ENCODE assay signal across 14 cellular contexts in the genomic region with DNA sequence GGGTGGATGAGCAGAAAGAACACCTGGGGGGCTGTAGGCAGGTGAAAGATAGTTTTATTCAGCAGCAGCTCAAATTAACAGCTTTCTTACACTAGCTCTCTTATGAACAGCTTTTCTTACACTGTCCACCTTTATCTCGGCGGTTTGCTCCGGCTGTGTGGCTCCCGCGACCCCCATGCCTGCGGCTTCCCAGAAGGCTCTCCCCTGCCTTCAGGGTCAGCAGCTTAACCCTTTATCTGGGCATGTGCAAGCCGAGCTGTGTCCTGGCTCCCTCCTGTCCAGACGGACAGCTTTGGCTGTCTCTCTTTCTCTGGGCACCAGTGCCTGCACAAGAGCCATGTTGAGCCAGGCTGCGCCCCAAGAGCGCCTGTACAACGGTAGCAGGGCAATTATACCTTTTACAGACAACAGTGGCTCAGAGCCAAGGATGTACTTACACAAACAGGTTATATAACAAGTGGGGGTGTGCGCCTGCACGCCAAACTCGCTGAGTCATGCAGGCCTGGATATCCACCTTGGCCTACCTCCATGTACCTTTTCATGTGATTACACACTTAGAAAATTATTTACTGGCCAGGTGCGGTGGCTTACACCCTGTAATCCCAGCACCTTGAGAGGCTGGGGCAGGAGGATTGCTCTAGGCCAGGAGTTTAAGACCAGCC. TPM values are rescaled to one million over a fixed set of nuclear protein-coding genes. Genes with fewer than 3 reads are reported as not detected.
DNase-seq lines count a peak whose midpoint lies in the region; ATAC-seq, FAIRE-seq and TF ChIP-seq lines count a peak whose summit lies in the region.
"Had no signal": no experiment of that assay in that cellular context is flagged by ENCODE, and none has a peak within 500 bp of the region (broad histone marks: within the 10 kb centered on the region; RNA-seq: fewer than 3 reads in every experiment).

No MANE protein-coding gene starts in this region.

- intact Hi-C loops in HepG2 (cut with micrococcal nuclease; ENCODE audit: unreplicated experiment): no loop called here
- intact Hi-C loops in activated CD8-positive, alpha-beta T cell treated with anti-CD3 and anti-CD28 coated beads for 36 hours (cut with micrococcal nuclease): no loop called here

- H3K4me3 Mint-ChIP-seq in activated CD8-positive, alpha-beta T cell treated with anti-CD3 and anti-CD28 coated beads for 36 hours: no peak overlapping the region
- no peak overlapping the region for H3K4me3 Mint-ChIP-seq in activated CD8-positive, alpha-beta memory T cell treated with anti-CD3 and anti-CD28 coated beads, Interleukin-2, amount 10 ng/mL, durations not matched to agents 7 days and 5 days
- H3K4me3 Mint-ChIP-seq: natural killer cell had no signal

- peak; percentile 20 for DNase-seq in BE2C
- peak; percentile 32 for DNase-seq in NB4 (ENCODE audit: low read depth)
- no peak for DNase-seq in HepG2 (ENCODE audit: low spot score)
- DNase-seq in NCI-H446 treated with DMSO at 0.1 percent for 48 hours (lab: John Stamatoyannopoulos, UW): no peak
- DNase-seq in activated CD8-positive, alpha-beta T cell treated with anti-CD3 and anti-CD28 coated beads for 36 hours: no peak
- DNase-seq in activated CD8-positive, alpha-beta memory T cell treated with anti-CD3 and anti-CD28 coated beads, Interleukin-2, amount 10 ng/mL, durations not matched to agents 7 days and 5 days: no peak
- DNase-seq: central memory CD4-positive, alpha-beta T cell; GF-D8; natural killer cell; SHP77 treated with DMSO at 0.1 percent for 48 hours had no signal

- no TSS peak for BruUV-seq in HepG2 (replicated peaks; lab: Mats Ljungman, UMichigan)

- H3K36me3 ChIP-seq in BE2C (peaks cover 19% of the 10 kb centered on the region), HepG2 (replicated peaks in 1 of 2; ENCODE audit: control insufficient read depth in 1 of 2, insufficient read depth in 2 of 2, low read length in 2 of 2) (peaks cover 6 to 20% of the 10 kb centered on the region in 2 experiments; a peak in 4 of 5 replicates)

- H3K27ac ChIP-seq in VCaP (peak overlapping the region; percentile 22), HepG2 (ENCODE audit: extremely low read length, insufficient read depth, low read length) (no peak overlapping the region)
- H3K27ac ChIP-seq: vagina had no signal

- TF ChIP-seq EP300 in HepG2 (IDR thresholded peaks at IDR 0.05; ENCODE audit: low read depth in 2 of 2, low read length in 2 of 2): no peak
- no peak for TF ChIP-seq EP300 in HepG2 (CRISPR knock-in tag; IDR thresholded peaks at IDR 0.05; ENCODE audit: borderline replicate concordance)

- H2AFZ ChIP-seq in HepG2 (ENCODE audit: low read length): no peak overlapping the region

- H3K79me2 ChIP-seq in HepG2 (ENCODE audit: insufficient read depth, low read length): no peaks in the 10 kb centered on the region

- ATAC-seq in HepG2: no peak
- ATAC-seq in HG03460 (IDR thresholded peaks at IDR 0.05; ENCODE audit: unreplicated experiment): no peak
- no peak for ATAC-seq in activated CD8-positive, alpha-beta T cell treated with anti-CD3 and anti-CD28 coated beads for 36 hours
- ATAC-seq in activated CD8-positive, alpha-beta memory T cell treated with anti-CD3 and anti-CD28 coated beads, Interleukin-2, amount 10 ng/mL, durations not matched to agents 7 days and 5 days: no peak
- ATAC-seq: natural killer cell had no signal

- POLR2A ChIA-PET in HepG2 (lab: Yijun Ruan, JAX): no interaction called here
- POLR2A ChIA-PET in activated CD8-positive, alpha-beta T cell treated with anti-CD3 and anti-CD28 coated beads for 36 hours (lab: Charles Lee): no interaction called here

- no peak overlapping the region for H3K9ac ChIP-seq in HepG2 (ENCODE audit: insufficient read depth, low read depth, low read length)

- CTCF ChIA-PET in HepG2 (lab: Yijun Ruan, JAX; ENCODE audit: low intra/inter-chr PET ratio, low total read pairs): no interaction called here
- CTCF ChIA-PET in activated CD8-positive, alpha-beta T cell treated with anti-CD3 and anti-CD28 coated beads for 36 hours (lab: Charles Lee): interaction anchor here (2.1 kb wide), 1 partner anchor 70 kb away, joined by 4 read pairs; no protein-coding TSS in a partner anchor
- CTCF ChIA-PET in activated CD8-positive, alpha-beta memory T cell treated with anti-CD3 and anti-CD28 coated beads, Interleukin-2, amount 10 ng/mL, durations not matched to agents 7 days and 5 days (lab: Charles Lee): no interaction called here

- no peak for TF ChIP-seq RAD21 in HepG2 (CRISPR knock-in tag; IDR thresholded peaks at IDR 0.05)

- no peaks in the 10 kb centered on the region for H4K20me1 ChIP-seq in HepG2 (ENCODE audit: insufficient read depth, low read length)

- 97% methylated on average over 8 of the region's 15 CpGs for WGBS in HepG2 (ENCODE audit: low lambda C conversion rate)

- no peaks in the 10 kb centered on the region for H3K27me3 Mint-ChIP-seq in activated CD8-positive, alpha-beta T cell treated with anti-CD3 and anti-CD28 coated beads for 36 hours
- H3K27me3 Mint-ChIP-seq in activated CD8-positive, alpha-beta memory T cell treated with anti-CD3 and anti-CD28 coated beads, Interleukin-2, amount 10 ng/mL, durations not matched to agents 7 days and 5 days: no peaks in the 10 kb centered on the region

- no peak overlapping the region for H3K27ac Mint-ChIP-seq in activated CD8-positive, alpha-beta T cell treated with anti-CD3 and anti-CD28 coated beads for 36 hours
- H3K27ac Mint-ChIP-seq in activated CD8-positive, alpha-beta memory T cell treated with anti-CD3 and anti-CD28 coated beads, Interleukin-2, amount 10 ng/mL, durations not matched to agents 7 days and 5 days: no peak overlapping the region
- H3K27ac Mint-ChIP-seq: natural killer cell had no signal

- no peak for TF ChIP-seq CTCF in BE2C (IDR thresholded peaks at IDR 0.05; ENCODE audit: low read depth, low read length)
- TF ChIP-seq CTCF in NB4 (IDR thresholded peaks at IDR 0.05; ENCODE audit: low read depth, low read length): no peak
- TF ChIP-seq CTCF in VCaP (conservative IDR thresholded peaks at IDR 0.05): no peak
- no peak for TF ChIP-seq CTCF in HepG2 (CRISPR knock-in tag; IDR thresholded peaks at IDR 0.05)
- TF ChIP-seq CTCF in activated CD8-positive, alpha-beta T cell treated with anti-CD3 and anti-CD28 coated beads for 36 hours (IDR thresholded peaks at IDR 0.05): no peak

- no peaks in the 10 kb centered on the region for H3K9me3 Mint-ChIP-seq in activated CD8-positive, alpha-beta T cell treated with anti-CD3 and anti-CD28 coated beads for 36 hours
- H3K9me3 Mint-ChIP-seq in activated CD8-positive, alpha-beta memory T cell treated with anti-CD3 and anti-CD28 coated beads, Interleukin-2, amount 10 ng/mL, durations not matched to agents 7 days and 5 days (ENCODE audit: low read depth): no peaks in the 10 kb centered on the region
- H3K9me3 Mint-ChIP-seq: natural killer cell had no signal

- H3K4me1 Mint-ChIP-seq in activated CD8-positive, alpha-beta T cell treated with anti-CD3 and anti-CD28 coated beads for 36 hours (ENCODE audit: low read depth): no peaks in the 10 kb centered on the region
- no peaks in the 10 kb centered on the region for H3K4me1 Mint-ChIP-seq in activated CD8-positive, alpha-beta memory T cell treated with anti-CD3 and anti-CD28 coated beads, Interleukin-2, amount 10 ng/mL, durations not matched to agents 7 days and 5 days
- H3K4me1 Mint-ChIP-seq: natural killer cell had no signal

- FAIRE-seq in HepG2 (lab: Jason Lieb, UNC): no peak

- H3K4me3 ChIP-seq in BE2C (ENCODE audit: low read depth, low read length) (no peak overlapping the region), NB4 (ENCODE audit: low read depth, low read length) (no peak overlapping the region), HepG2 (replicated peaks in 1 of 3; ENCODE audit: insufficient read depth in 1 of 3, low read depth in 2 of 3, low read length in 3 of 3) (no peak overlapping the region)
- H3K4me3 ChIP-seq: vagina had no signal

- H3K9me3 ChIP-seq in BE2C (no peaks in the 10 kb centered on the region), HepG2 (ENCODE audit: low read length) (no peaks in the 10 kb centered on the region)
- H3K9me3 ChIP-seq: vagina had no signal

- H3K27me3 ChIP-seq in BE2C: no peaks in the 10 kb centered on the region
- H3K27me3 ChIP-seq in HepG2 (ENCODE audit: control insufficient read depth in 1 of 2, insufficient read depth in 2 of 2, low read length in 2 of 2): no peaks in the 10 kb centered on the region
- H3K27me3 ChIP-seq: vagina had no signal

- TF ChIP-seq POLR2A in NB4 (IDR thresholded peaks at IDR 0.05; ENCODE audit: extremely low read depth, insufficient read length): no peak
- no peak for TF ChIP-seq POLR2A in HepG2 (IDR thresholded peaks at IDR 0.05; ENCODE audit: insufficient read depth in 1 of 2, low read depth in 2 of 2, low read length in 2 of 2)

- peaks cover 14% of the 10 kb centered on the region for H3K36me3 Mint-ChIP-seq in activated CD8-positive, alpha-beta T cell treated with anti-CD3 and anti-CD28 coated beads for 36 hours (ENCODE audit: low read depth)
- H3K36me3 Mint-ChIP-seq in activated CD8-positive, alpha-beta memory T cell treated with anti-CD3 and anti-CD28 coated beads, Interleukin-2, amount 10 ng/mL, durations not matched to agents 7 days and 5 days: peaks cover 16% of the 10 kb centered on the region

- no peak overlapping the region for H3K4me2 ChIP-seq in HepG2 (ENCODE audit: low read depth, low read length)

- H3K4me1 ChIP-seq in BE2C (no peaks in the 10 kb centered on the region), HepG2 (ENCODE audit: insufficient read depth, low read length) (peaks cover 47% of the 10 kb centered on the region)

- in situ Hi-C loops in HepG2 (cut with HindIII; ENCODE audit: extremely low pct_ligation_motif_present, low pct_unique_long_range_greater_than_20kb): no loop called here

RNA-seq across cellular contexts. Expression of gene KLHL42, which starts 28.5 kb away (rescaled TPM):
- 29.9 TPM for polyA plus RNA-seq in BE2C (2012; ENCODE audit: insufficient read depth, insufficient read length, low read depth)
- 7.9 and 14.0 TPM in 2 replicates for total RNA-seq in HepG2 (2016; rRNA removed; fragmentation: Illumina TruSeq; extraction: Trizol)
- total RNA-seq in HepG2 (2016; cell fraction: cytosol; rRNA removed; fragmentation: Illumina TruSeq; extraction: Trizol; ENCODE audit: low read depth): 2.3 and 2.6 TPM in 2 replicates
- 8.7 and 13.3 TPM in 2 replicates for total RNA-seq in HepG2 (2016; cell fraction: insoluble cytoplasmic fraction; rRNA removed; fragmentation: Illumina TruSeq; extraction: Trizol)
- 5.1 TPM in 2 replicates for total RNA-seq in HepG2 (2016; cell fraction: membrane; rRNA removed; fragmentation: Illumina TruSeq; extraction: Trizol)
- total RNA-seq in HepG2 (2016; cell fraction: nucleus; rRNA removed; fragmentation: Illumina TruSeq; extraction: Trizol): 15.7 and 18.7 TPM in 2 replicates
- 13.5 and 15.5 TPM in 2 replicates for polyA plus RNA-seq in HepG2 (2011; rRNA removed)
- polyA plus RNA-seq in HepG2 (2011; cell fraction: cytosol; rRNA removed): 7.4 and 8.0 TPM in 2 replicates
- 38.3 and 39.4 TPM in 2 replicates for polyA plus RNA-seq in HepG2 (2011; cell fraction: nucleus; rRNA removed)
- 6.4 and 7.7 TPM in 2 replicates for polyA plus RNA-seq in HepG2 (2012)
- 2.2 TPM in 2 replicates for polyA plus RNA-seq in HepG2 (2016; cell fraction: cytosol; fragmentation: Illumina TruSeq; extraction: Trizol; ENCODE audit: low read depth)
- polyA plus RNA-seq in HepG2 (2016; cell fraction: insoluble cytoplasmic fraction; fragmentation: Illumina TruSeq; extraction: Trizol; ENCODE audit: low read depth): 6.6 and 6.8 TPM in 2 replicates
- 3.8 and 4.2 TPM in 2 replicates for polyA plus RNA-seq in HepG2 (2016; cell fraction: membrane; fragmentation: Illumina TruSeq; extraction: Trizol; ENCODE audit: low read depth)
- 24.1 and 25.1 TPM in 2 replicates for polyA plus RNA-seq in HepG2 (2016; cell fraction: nucleus; fragmentation: Illumina TruSeq; extraction: Trizol; ENCODE audit: insufficient read depth, low read depth)
- 30.9 and 54.6 TPM in 2 replicates for polyA minus RNA-seq in HepG2 (2011; rRNA and poly(A)+ RNA removed; ENCODE audit: low replicate concordance)
- 6.9 and 7.9 TPM in 2 replicates for polyA minus RNA-seq in HepG2 (2011; cell fraction: cytosol; rRNA and poly(A)+ RNA removed)
- polyA minus RNA-seq in HepG2 (2011; cell fraction: nucleus; rRNA and poly(A)+ RNA removed): 45.6 and 57.7 TPM in 2 replicates
- total RNA-seq in activated CD8-positive, alpha-beta T cell treated with anti-CD3 and anti-CD28 coated beads for 36 hours: 10 to 100 TPM; 10.2 to 11.3 TPM
- 10 to 100 TPM; 12.6 to 14.7 TPM for total RNA-seq in activated CD8-positive, alpha-beta memory T cell treated with anti-CD3 and anti-CD28 coated beads, Interleukin-2, amount 10 ng/mL, durations not matched to agents 7 days and 5 days

RNA-seq across cellular contexts. Expression of gene MANSC4, which starts 28.5 kb away (rescaled TPM):
- polyA plus RNA-seq in BE2C (2012; ENCODE audit: insufficient read depth, insufficient read length, low read depth): not detected
- total RNA-seq in HepG2 (2016; rRNA removed; fragmentation: Illumina TruSeq; extraction: Trizol): not detected in 2 replicates
- not detected in 2 replicates for total RNA-seq in HepG2 (2016; cell fraction: cytosol; rRNA removed; fragmentation: Illumina TruSeq; extraction: Trizol; ENCODE audit: low read depth)
- total RNA-seq in HepG2 (2016; cell fraction: insoluble cytoplasmic fraction; rRNA removed; fragmentation: Illumina TruSeq; extraction: Trizol): not detected in 2 replicates
- total RNA-seq in HepG2 (2016; cell fraction: membrane; rRNA removed; fragmentation: Illumina TruSeq; extraction: Trizol): not detected in 2 replicates
- total RNA-seq in HepG2 (2016; cell fraction: nucleus; rRNA removed; fragmentation: Illumina TruSeq; extraction: Trizol): not detected in 2 replicates
- polyA plus RNA-seq in HepG2 (2011; rRNA removed): not detected in 2 replicates
- not detected in 2 replicates for polyA plus RNA-seq in HepG2 (2011; cell fraction: cytosol; rRNA removed)
- polyA plus RNA-seq in HepG2 (2011; cell fraction: nucleus; rRNA removed): not detected in 2 replicates
- not detected in 2 replicates for polyA plus RNA-seq in HepG2 (2012)
- not detected in 2 replicates for polyA plus RNA-seq in HepG2 (2016; cell fraction: cytosol; fragmentation: Illumina TruSeq; extraction: Trizol; ENCODE audit: low read depth)
- polyA plus RNA-seq in HepG2 (2016; cell fraction: insoluble cytoplasmic fraction; fragmentation: Illumina TruSeq; extraction: Trizol; ENCODE audit: low read depth): not detected in 2 replicates
- not detected in 2 replicates for polyA plus RNA-seq in HepG2 (2016; cell fraction: membrane; fragmentation: Illumina TruSeq; extraction: Trizol; ENCODE audit: low read depth)
- polyA plus RNA-seq in HepG2 (2016; cell fraction: nucleus; fragmentation: Illumina TruSeq; extraction: Trizol; ENCODE audit: insufficient read depth, low read depth): not detected in 2 replicates
- not detected in 2 replicates for polyA minus RNA-seq in HepG2 (2011; rRNA and poly(A)+ RNA removed; ENCODE audit: low replicate concordance)
- not detected in 2 replicates for polyA minus RNA-seq in HepG2 (2011; cell fraction: cytosol; rRNA and poly(A)+ RNA removed)
- not detected in 2 replicates for polyA minus RNA-seq in HepG2 (2011; cell fraction: nucleus; rRNA and poly(A)+ RNA removed)
- total RNA-seq in activated CD8-positive, alpha-beta T cell treated with anti-CD3 and anti-CD28 coated beads for 36 hours: not detected
- not detected for total RNA-seq in activated CD8-positive, alpha-beta memory T cell treated with anti-CD3 and anti-CD28 coated beads, Interleukin-2, amount 10 ng/mL, durations not matched to agents 7 days and 5 days
- total RNA-seq: natural killer cell, vagina had no signal
- polyA plus RNA-seq: BJ had no signal

RNA-seq across cellular contexts. Expression of gene MRPS35, which starts 40.9 kb away (rescaled TPM):
- polyA plus RNA-seq in BE2C (2012; ENCODE audit: insufficient read depth, insufficient read length, low read depth): 138 TPM
- total RNA-seq in HepG2 (2016; rRNA removed; fragmentation: Illumina TruSeq; extraction: Trizol): 104 and 160 TPM in 2 replicates
- total RNA-seq in HepG2 (2016; cell fraction: cytosol; rRNA removed; fragmentation: Illumina TruSeq; extraction: Trizol; ENCODE audit: low read depth): 29.1 and 30.1 TPM in 2 replicates
- 102 and 162 TPM in 2 replicates for total RNA-seq in HepG2 (2016; cell fraction: insoluble cytoplasmic fraction; rRNA removed; fragmentation: Illumina TruSeq; extraction: Trizol)
- total RNA-seq in HepG2 (2016; cell fraction: membrane; rRNA removed; fragmentation: Illumina TruSeq; extraction: Trizol): 47.8 and 48.1 TPM in 2 replicates
- total RNA-seq in HepG2 (2016; cell fraction: nucleus; rRNA removed; fragmentation: Illumina TruSeq; extraction: Trizol): 39.9 and 41.6 TPM in 2 replicates
- polyA plus RNA-seq in HepG2 (2011; rRNA removed): 48.8 and 63.4 TPM in 2 replicates
- 37.3 and 44.5 TPM in 2 replicates for polyA plus RNA-seq in HepG2 (2011; cell fraction: cytosol; rRNA removed)
- polyA plus RNA-seq in HepG2 (2011; cell fraction: nucleus; rRNA removed): 8.5 and 11.1 TPM in 2 replicates
- 47.9 and 61.2 TPM in 2 replicates for polyA plus RNA-seq in HepG2 (2012)
- polyA plus RNA-seq in HepG2 (2016; cell fraction: cytosol; fragmentation: Illumina TruSeq; extraction: Trizol; ENCODE audit: low read depth): 13.4 and 14.7 TPM in 2 replicates
- 142 and 160 TPM in 2 replicates for polyA plus RNA-seq in HepG2 (2016; cell fraction: insoluble cytoplasmic fraction; fragmentation: Illumina TruSeq; extraction: Trizol; ENCODE audit: low read depth)
- polyA plus RNA-seq in HepG2 (2016; cell fraction: membrane; fragmentation: Illumina TruSeq; extraction: Trizol; ENCODE audit: low read depth): 29.5 and 31.1 TPM in 2 replicates
- 50.1 and 50.5 TPM in 2 replicates for polyA plus RNA-seq in HepG2 (2016; cell fraction: nucleus; fragmentation: Illumina TruSeq; extraction: Trizol; ENCODE audit: insufficient read depth, low read depth)
- polyA minus RNA-seq in HepG2 (2011; rRNA and poly(A)+ RNA removed; ENCODE audit: low replicate concordance): 17.4 and 21.1 TPM in 2 replicates
- 47.1 and 47.8 TPM in 2 replicates for polyA minus RNA-seq in HepG2 (2011; cell fraction: cytosol; rRNA and poly(A)+ RNA removed)
- polyA minus RNA-seq in HepG2 (2011; cell fraction: nucleus; rRNA and poly(A)+ RNA removed): 20.2 and 28.0 TPM in 2 replicates
- 10 to 100 TPM; 56.4 to 60.5 TPM for total RNA-seq in activated CD8-positive, alpha-beta T cell treated with anti-CD3 and anti-CD28 coated beads for 36 hours
- total RNA-seq in activated CD8-positive, alpha-beta memory T cell treated with anti-CD3 and anti-CD28 coated beads, Interleukin-2, amount 10 ng/mL, durations not matched to agents 7 days and 5 days: 10 to 100 TPM; 28.8 to 39.9 TPM

RNA-seq across cellular contexts. Expression of gene REP15, which starts 55.3 kb away (rescaled TPM):
- polyA plus RNA-seq in BE2C (2012; ENCODE audit: insufficient read depth, insufficient read length, low read depth): not detected
- total RNA-seq in HepG2 (2016; rRNA removed; fragmentation: Illumina TruSeq; extraction: Trizol): 0.64 and 1.0 TPM in 2 replicates
- total RNA-seq in HepG2 (2016; cell fraction: cytosol; rRNA removed; fragmentation: Illumina TruSeq; extraction: Trizol; ENCODE audit: low read depth): not detected in 2 replicates
- total RNA-seq in HepG2 (2016; cell fraction: insoluble cytoplasmic fraction; rRNA removed; fragmentation: Illumina TruSeq; extraction: Trizol): 0.64 and 0.78 TPM in 2 replicates
- 0.34 and 0.43 TPM in 2 replicates for total RNA-seq in HepG2 (2016; cell fraction: membrane; rRNA removed; fragmentation: Illumina TruSeq; extraction: Trizol)
- 0.60 and 0.62 TPM in 2 replicates for total RNA-seq in HepG2 (2016; cell fraction: nucleus; rRNA removed; fragmentation: Illumina TruSeq; extraction: Trizol)
- polyA plus RNA-seq in HepG2 (2011; rRNA removed): 0.12 and 0.14 TPM in 2 replicates
- polyA plus RNA-seq in HepG2 (2011; cell fraction: cytosol; rRNA removed): 0.15 and 0.21 TPM in 2 replicates
- polyA plus RNA-seq in HepG2 (2011; cell fraction: nucleus; rRNA removed): 0.29 and 0.42 TPM in 2 replicates
- polyA plus RNA-seq in HepG2 (2012): 0.37 and 0.74 TPM in 2 replicates
- polyA plus RNA-seq in HepG2 (2016; cell fraction: cytosol; fragmentation: Illumina TruSeq; extraction: Trizol; ENCODE audit: low read depth): 0.12 TPM in 1 of 2 replicates, not detected in the other
- 0.51 and 1.3 TPM in 2 replicates for polyA plus RNA-seq in HepG2 (2016; cell fraction: insoluble cytoplasmic fraction; fragmentation: Illumina TruSeq; extraction: Trizol; ENCODE audit: low read depth)
- polyA plus RNA-seq in HepG2 (2016; cell fraction: membrane; fragmentation: Illumina TruSeq; extraction: Trizol; ENCODE audit: low read depth): not detected in 2 replicates
- polyA plus RNA-seq in HepG2 (2016; cell fraction: nucleus; fragmentation: Illumina TruSeq; extraction: Trizol; ENCODE audit: insufficient read depth, low read depth): 1.2 and 1.9 TPM in 2 replicates
- 0.14 and 0.96 TPM in 2 replicates for polyA minus RNA-seq in HepG2 (2011; rRNA and poly(A)+ RNA removed; ENCODE audit: low replicate concordance)
- polyA minus RNA-seq in HepG2 (2011; cell fraction: cytosol; rRNA and poly(A)+ RNA removed): not detected in 2 replicates
- polyA minus RNA-seq in HepG2 (2011; cell fraction: nucleus; rRNA and poly(A)+ RNA removed): 2.3 and 4.4 TPM in 2 replicates
- total RNA-seq in activated CD8-positive, alpha-beta T cell treated with anti-CD3 and anti-CD28 coated beads for 36 hours: not detected
- under 1 TPM in 1 of 2 experiments, not detected in 1; 0.61 TPM for total RNA-seq in activated CD8-positive, alpha-beta memory T cell treated with anti-CD3 and anti-CD28 coated beads, Interleukin-2, amount 10 ng/mL, durations not matched to agents 7 days and 5 days
- total RNA-seq: natural killer cell, vagina had no signal

Comparison
In these comparisons a context has a peak if more than half of its experiments do, and no peak if none do; other contexts are left out.
1. DNase-seq: peak in BE2C (single experiment) and NB4 (single experiment); none in HepG2 (single experiment), NCI-H446 treated with DMSO at 0.1 percent for 48 hours (single experiment), activated CD8-positive, alpha-beta T cell treated with anti-CD3 and anti-CD28 coated beads for 36 hours (single experiment) and activated CD8-positive, alpha-beta memory T cell treated with anti-CD3 and anti-CD28 coated beads, Interleukin-2, amount 10 ng/mL, durations not matched to agents 7 days and 5 days (single experiment).